ENCODE assay signal across 7 cellular contexts in genomic region chr17:48594412-48595106, GRCh38. TPM values are rescaled to one million over a fixed set of nuclear protein-coding genes. Genes with fewer than 3 reads are reported as not detected.
DNase-seq lines count a peak whose midpoint lies in the region; ATAC-seq and TF ChIP-seq lines count a peak whose summit lies in the region.
"Had no signal": no experiment of that assay in that cellular context is flagged by ENCODE, and none has a peak within 500 bp of the region (broad histone marks: within the 10 kb centered on the region; RNA-seq: fewer than 3 reads in every experiment).

No MANE protein-coding gene starts in this region.

- peaks cover 99% of the 10 kb centered on the region for H3K27me3 Mint-ChIP-seq in progenitor cell of endocrine pancreas

- H3K27me3 ChIP-seq in duodenal mucosa (ENCODE audit: control insufficient read depth in 1 of 2, insufficient read depth in 2 of 2, low read length in 2 of 2): peaks cover 89 to 90% of the 10 kb centered on the region in 2 donors
- H3K27me3 ChIP-seq in ascending aorta: no peaks in the 10 kb centered on the region
- no peaks in the 10 kb centered on the region; the same call in 1 of the 2 replicates for H3K27me3 ChIP-seq in SJCRH30

- H3K36me3 ChIP-seq in duodenal mucosa (ENCODE audit: control insufficient read depth in 1 of 2, insufficient read depth in 2 of 2, low read length in 2 of 2): no peaks in the 10 kb centered on the region
- H3K36me3 ChIP-seq in ascending aorta: peaks cover 0 to 8% of the 10 kb centered on the region in 2 donors
- peaks cover 2% of the 10 kb centered on the region; the same call in 1 of the 2 replicates for H3K36me3 ChIP-seq in SJCRH30

- DNase-seq in HT-29 (ENCODE audit: low spot score): peak; percentile 72
- no peak for DNase-seq in progenitor cell of endocrine pancreas (ENCODE audit: low spot score, unreplicated experiment)
- DNase-seq in ascending aorta (ENCODE audit: low spot score in 2 of 2): no peak
- no peak for DNase-seq in SJCRH30

- H3K9me3 Mint-ChIP-seq in progenitor cell of endocrine pancreas (ENCODE audit: low read depth): no peaks in the 10 kb centered on the region

- ATAC-seq in HG03457 (IDR thresholded peaks at IDR 0.05; ENCODE audit: unreplicated experiment): no peak

- H3K9ac ChIP-seq in duodenal mucosa (ENCODE audit: low read depth in 1 of 2, low read length in 2 of 2): peak overlapping the region in 1 of 2 donors; percentile 2
- H3K9ac ChIP-seq: parathyroid adenoma had no signal

- H3K4me3 Mint-ChIP-seq in progenitor cell of endocrine pancreas (ENCODE audit: low read depth): no peak overlapping the region

- peaks cover 1% of the 10 kb centered on the region for H3K36me3 Mint-ChIP-seq in progenitor cell of endocrine pancreas (ENCODE audit: insufficient read depth)

- TF ChIP-seq CTCF in progenitor cell of endocrine pancreas (IDR thresholded peaks at IDR 0.05; ENCODE audit: unreplicated experiment): no peak
- TF ChIP-seq CTCF in ascending aorta (IDR thresholded peaks at IDR 0.05): no peak

- H3K4me1 Mint-ChIP-seq in progenitor cell of endocrine pancreas (ENCODE audit: low read depth): peaks cover 7% of the 10 kb centered on the region

- H3K4me1 ChIP-seq in duodenal mucosa (ENCODE audit: control insufficient read depth in 1 of 2, insufficient read depth in 2 of 2, low read length in 2 of 2): peaks cover 8 to 25% of the 10 kb centered on the region in 2 donors
- peaks cover 9 to 19% of the 10 kb centered on the region in 2 donors for H3K4me1 ChIP-seq in ascending aorta
- H3K4me1 ChIP-seq in SJCRH30: 0 out of 2 replicates have a peak, but pooled peaks cover 6% of the 10 kb centered on the region
- H3K4me1 ChIP-seq: parathyroid adenoma had no signal

- intact Hi-C loops in ascending aorta (cut with DNase I): loop anchor here (2.0 kb wide), 2 partner anchors 102 to 258 kb away; no protein-coding TSS in a partner anchor

- H3K27ac Mint-ChIP-seq in progenitor cell of endocrine pancreas: peak overlapping the region; percentile 24

- H3K27ac ChIP-seq in duodenal mucosa (ENCODE audit: low read depth, low read length) (peak overlapping the region; percentile 66), ascending aorta (no peak overlapping the region), SJCRH30 (no peak overlapping the region)
- H3K27ac ChIP-seq: parathyroid adenoma had no signal

- H3K4me3 ChIP-seq in duodenal mucosa (ENCODE audit: low read depth in 1 of 2, low read length in 2 of 2) (no peak overlapping the region), ascending aorta (no peak overlapping the region), SJCRH30 (no peak overlapping the region; the same call in 1 of the 2 replicates)

- no peaks in the 10 kb centered on the region for H3K9me3 ChIP-seq in duodenal mucosa (ENCODE audit: control insufficient read depth in 1 of 2, low read length in 2 of 2)
- no peaks in the 10 kb centered on the region for H3K9me3 ChIP-seq in ascending aorta
- H3K9me3 ChIP-seq in SJCRH30 (replicated peaks): no peaks in the 10 kb centered on the region

RNA-seq across cellular contexts. Expression of gene HOXB5, which starts 1.0 kb away (rescaled TPM):
- total RNA-seq in HT-29 (2014; rRNA removed; shearing (Covaris generic)): 7.5 and 8.2 TPM in 2 replicates
- 2.1 and 5.6 TPM in 2 replicates for total RNA-seq in progenitor cell of endocrine pancreas
- total RNA-seq in ascending aorta: 0.53 TPM
- 0.51 and 0.61 TPM in 2 replicates for total RNA-seq in SJCRH30 (2014; rRNA removed; shearing (Covaris generic))

RNA-seq across cellular contexts. Expression of gene HOXB3, which starts 4.5 kb away (rescaled TPM):
- 99.5 and 126 TPM in 2 replicates for total RNA-seq in HT-29 (2014; rRNA removed; shearing (Covaris generic))
- total RNA-seq in progenitor cell of endocrine pancreas (19.4 and 32.1 TPM in 2 replicates), ascending aorta (19.3 TPM)
- total RNA-seq in SJCRH30 (2014; rRNA removed; shearing (Covaris generic)): 7.4 and 8.8 TPM in 2 replicates

RNA-seq across cellular contexts. Expression of gene HOXB6, which starts 10.2 kb away (rescaled TPM):
- total RNA-seq in HT-29 (2014; rRNA removed; shearing (Covaris generic)): 160 and 174 TPM in 2 replicates
- 0.96 and 3.1 TPM in 2 replicates for total RNA-seq in progenitor cell of endocrine pancreas
- 5.1 TPM for total RNA-seq in ascending aorta
- 6.2 and 7.5 TPM in 2 replicates for total RNA-seq in SJCRH30 (2014; rRNA removed; shearing (Covaris generic))

RNA-seq across cellular contexts. Expression of gene HOXB7, which starts 16.3 kb away (rescaled TPM):
- 37.3 and 39.7 TPM in 2 replicates for total RNA-seq in HT-29 (2014; rRNA removed; shearing (Covaris generic))
- total RNA-seq in progenitor cell of endocrine pancreas (0.55 and 1.5 TPM in 2 replicates), ascending aorta (15.0 TPM)
- total RNA-seq in SJCRH30 (2014; rRNA removed; shearing (Covaris generic)): 18.8 and 23.1 TPM in 2 replicates

RNA-seq across cellular contexts. Expression of gene HOXB4, which starts 16.4 kb away (rescaled TPM):
- total RNA-seq in HT-29 (2014; rRNA removed; shearing (Covaris generic)): 14.5 and 15.5 TPM in 2 replicates
- total RNA-seq in progenitor cell of endocrine pancreas (3.4 and 6.0 TPM in 2 replicates), ascending aorta (20.4 TPM)
- total RNA-seq in SJCRH30 (2014; rRNA removed; shearing (Covaris generic)): 3.7 and 4.3 TPM in 2 replicates

Comparison
In these comparisons a context has a peak if more than half of its experiments do, and no peak if none do; other contexts are left out.
1. RNA of gene HOXB6, which starts 10.2 kb away (total RNA-seq): 160 to 174 TPM in HT-29; 6.2 to 7.5 TPM in SJCRH30, 5.1 TPM in ascending aorta (single experiment) and 0.96 to 3.1 TPM in progenitor cell of endocrine pancreas; every median in the first group is over 10 times any median in the second.